15 cellular contexts compared by ENCODE assay signal in the genomic region with DNA sequence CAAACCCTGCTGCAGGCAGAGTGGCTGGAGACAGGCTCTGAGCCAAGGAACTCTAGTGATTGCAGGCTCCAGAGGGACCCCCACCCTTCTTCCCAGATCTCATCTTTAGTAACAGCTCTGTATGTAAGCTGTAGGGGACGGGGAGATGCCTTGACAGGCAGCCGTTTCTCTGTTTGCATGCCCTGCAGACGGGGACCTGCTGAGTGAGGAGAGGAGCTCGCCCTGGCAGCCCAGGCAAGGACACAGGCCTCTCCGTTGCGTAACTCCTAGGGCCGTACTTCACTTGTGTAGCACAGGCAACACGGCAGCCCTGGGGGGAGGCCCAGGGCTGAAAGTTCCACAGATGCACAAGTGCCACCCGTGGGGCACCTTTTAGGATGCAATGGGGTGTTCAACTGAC. TPM values are rescaled to one million over a fixed set of nuclear protein-coding genes. Genes with fewer than 3 reads are reported as not detected.
"Had no signal": no experiment of that assay in that cellular context is flagged by ENCODE, and none has a peak within 500 bp of the region (broad histone marks: within the 10 kb centered on the region; RNA-seq: fewer than 3 reads in every experiment).

No MANE protein-coding gene starts in this region.

- DNase-seq: activated CD4-positive, alpha-beta T cell treated with anti-CD3 and anti-CD28 coated beads, Interleukin-2, amount 50 U/mL, for 1 hour; activated CD4-positive, CD25-positive, alpha-beta regulatory T cell; activated naive CD4-positive, alpha-beta T cell treated with anti-CD3 and anti-CD28 coated beads, Interleukin-2, amount 10 ng/mL, durations not matched to agents 7 days and 5 days; central memory CD4-positive, alpha-beta T cell; lower lobe of right lung; naive B cell; pancreas; small intestine had no signal

- H3K36me3 ChIP-seq: gastroesophageal sphincter, lower lobe of right lung, pancreas, tibial nerve had no signal

- H3K4me3 ChIP-seq: gastroesophageal sphincter, hepatocyte, lower lobe of right lung, pancreas, tibial nerve had no signal

- H3K27me3 ChIP-seq: hepatocyte, pancreas, tibial nerve had no signal

- ATAC-seq: gastroesophageal sphincter, lower lobe of right lung, pancreas had no signal

RNA-seq across cellular contexts. Expression of a gene that starts 14.7 kb away (rescaled TPM):
- total RNA-seq: lower lobe of right lung had no signal

RNA-seq across cellular contexts. Expression of a gene that starts 52.7 kb away (rescaled TPM):
- total RNA-seq: activated T-helper 2 cell treated with anti-CD3 and anti-CD28 coated beads, Interferon-gamma antibody, Interleukin-2, Interleukin-4, amounts not matched to agents 10 μg/mL and 5 μg/mL and 100 μg/mL, durations not matched to agents 14 hours and 24 hours and 36 hours; epithelial cell of proximal tubule; hepatocyte; kidney epithelial cell; lower lobe of right lung; pancreas; renal cortical epithelial cell had no signal
